ENCODE assay signal across 18 cellular contexts in the genomic region with DNA sequence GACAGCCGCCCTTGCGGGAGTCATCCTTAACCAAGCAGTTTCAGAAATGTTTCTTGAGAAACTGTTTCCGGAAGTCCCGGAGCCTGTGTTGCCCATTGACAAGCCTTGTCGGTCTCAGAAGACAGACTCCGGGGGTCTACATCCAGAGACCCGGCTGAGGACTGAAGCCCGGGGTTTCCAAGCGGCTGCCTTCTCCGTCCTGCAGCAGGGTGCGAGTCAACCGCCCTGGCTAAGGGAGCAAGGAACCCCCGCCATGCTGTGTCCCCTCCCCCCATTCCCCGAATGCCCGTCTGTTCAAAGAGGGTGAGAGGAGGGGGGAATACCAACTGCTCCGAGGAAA.
"Had no signal": no experiment of that assay in that cellular context is flagged by ENCODE, and none has a peak within 500 bp of the region (broad histone marks: within the 10 kb centered on the region; RNA-seq: fewer than 3 reads in every experiment).

No MANE protein-coding gene starts in this region.

- DNase-seq: activated CD4-positive, alpha-beta T cell treated with anti-CD3 and anti-CD28 coated beads, Interleukin-2, amount 50 U/mL, for 1 hour; activated naive CD4-positive, alpha-beta T cell; activated T-cell treated with anti-CD3 and anti-CD28 coated beads for 4 hours; cerebellar nuclear complex; effector memory CD4-positive, alpha-beta T cell; islet precursor cell; naive thymus-derived CD4-positive, alpha-beta T cell; pancreas; stimulated activated CD4-positive, alpha-beta T cell treated with anti-CD3 and anti-CD28 coated beads, Interleukin-12 subunit alpha, Interleukin-12 subunit beta, amount 100 ng/mL, for 4 hours; stimulated activated CD4-positive, alpha-beta T cell treated with anti-CD3 and anti-CD28 coated beads, Interleukin-2, amount 100 ng/mL, for 24 hours; tibial artery had no signal

- H3K9me3 Mint-ChIP-seq: dendritic cell treated with granulocyte-macrophage colony-stimulating factor and Interleukin-4, amounts not matched to agents 40 ng/mL and 50 ng/mL, for 4 days; naive thymus-derived CD4-positive, alpha-beta T cell; stimulated activated effector memory CD8-positive, alpha-beta T cell treated with anti-CD3 and anti-CD28 coated beads, Interleukin-12 subunit alpha, Interleukin-12 subunit beta, amount 100 ng/mL, for 72 hours had no signal

- H3K4me1 ChIP-seq: pancreas had no signal

- ATAC-seq: activated CD4-positive, CD25-positive, alpha-beta regulatory T cell treated with anti-CD3 and anti-CD28 coated beads, Interleukin-2, amount 50 U/mL, for 24 hours; left lobe of liver; naive thymus-derived CD4-positive, alpha-beta T cell; pancreas; sciatic nerve; stimulated activated effector memory CD8-positive, alpha-beta T cell treated with anti-CD3 and anti-CD28 coated beads, Interleukin-12 subunit alpha, Interleukin-12 subunit beta, amount 100 ng/mL, for 72 hours had no signal

- H3K9me3 ChIP-seq: mucosa of descending colon, pancreas, tibial artery, vagina had no signal

- H3K4me3 ChIP-seq: mucosa of descending colon, pancreas, tibial artery, vagina had no signal

- H3K27ac Mint-ChIP-seq: dendritic cell treated with granulocyte-macrophage colony-stimulating factor and Interleukin-4, amounts not matched to agents 40 ng/mL and 50 ng/mL, for 4 days; stimulated activated effector memory CD8-positive, alpha-beta T cell treated with anti-CD3 and anti-CD28 coated beads, Interleukin-12 subunit alpha, Interleukin-12 subunit beta, amount 100 ng/mL, for 72 hours had no signal

- H3K36me3 Mint-ChIP-seq: naive thymus-derived CD4-positive, alpha-beta T cell had no signal

- H3K27me3 ChIP-seq: pancreas, tibial artery, vagina had no signal

- H3K27ac ChIP-seq: pancreas, tibial artery, vagina had no signal

- H3K36me3 ChIP-seq: pancreas, tibial artery, vagina had no signal

- H3K4me3 Mint-ChIP-seq: dendritic cell treated with granulocyte-macrophage colony-stimulating factor and Interleukin-4, amounts not matched to agents 40 ng/mL and 50 ng/mL, for 4 days; naive thymus-derived CD4-positive, alpha-beta T cell; stimulated activated effector memory CD8-positive, alpha-beta T cell treated with anti-CD3 and anti-CD28 coated beads, Interleukin-12 subunit alpha, Interleukin-12 subunit beta, amount 100 ng/mL, for 72 hours had no signal

- H3K27me3 Mint-ChIP-seq: dendritic cell treated with granulocyte-macrophage colony-stimulating factor and Interleukin-4, amounts not matched to agents 40 ng/mL and 50 ng/mL, for 4 days; naive thymus-derived CD4-positive, alpha-beta T cell had no signal
